ENCODE assay signal across 8 cellular contexts in genomic region chr11:46369458-46370152, GRCh38. TPM values are rescaled to one million over a fixed set of nuclear protein-coding genes. Genes with fewer than 3 reads are reported as not detected.
DNase-seq lines count a peak whose midpoint lies in the region; ATAC-seq and TF ChIP-seq lines count a peak whose summit lies in the region.

No MANE protein-coding gene starts in this region.

- ATAC-seq in GM21360 (IDR thresholded peaks at IDR 0.05; ENCODE audit: unreplicated experiment) (peak; percentile 50), HG03025 (IDR thresholded peaks at IDR 0.05; ENCODE audit: low FRiP score, unreplicated experiment) (no peak)

- peak overlapping the region; percentile 11 for H3K56ac ChIP-seq in mesendoderm (ENCODE audit: low read length)

- H3K79me1 ChIP-seq in mesendoderm (ENCODE audit: low read length): peaks cover 1% of the 10 kb centered on the region

- H3K9me3 Mint-ChIP-seq in Caco-2 (ENCODE audit: unreplicated experiment): no peaks in the 10 kb centered on the region

- WGBS in mesendoderm (ENCODE audit: extremely low coverage, insufficient coverage, low lambda C conversion rate): no CpG with 5 or more reads among the region's 25 CpGs

- POLR2A ChIA-PET in Caco-2 (lab: Charles Lee): no interaction called here

- H3K36me3 ChIP-seq in Caco-2 (ENCODE audit: control insufficient read depth, insufficient read depth, low read length) (peaks cover 5% of the 10 kb centered on the region), mesendoderm (ENCODE audit: control insufficient read depth, insufficient read depth, low read length) (no peaks in the 10 kb centered on the region), vagina (peaks cover 0 to 37% of the 10 kb centered on the region in 2 donors)

- H3K9me3 ChIP-seq in Caco-2: no peaks in the 10 kb centered on the region
- no peaks in the 10 kb centered on the region for H3K9me3 ChIP-seq in vagina

- BruUV-seq in Caco-2 (replicated peaks; lab: Mats Ljungman, UMichigan): no TSS peak

- H3K4ac ChIP-seq in mesendoderm (ENCODE audit: low read depth, low read length): no peak overlapping the region

- H3K4me3 ChIP-seq in Caco-2 (ENCODE audit: low read depth, low read length): no peak overlapping the region
- H3K4me3 ChIP-seq in WI38 (ENCODE audit: low read depth, low read length): no peak overlapping the region
- H3K4me3 ChIP-seq in mesendoderm (ENCODE audit: low read length): no peak overlapping the region
- H3K4me3 ChIP-seq in vagina: no peak overlapping the region

- H2BK15ac ChIP-seq in mesendoderm (replicated peaks; ENCODE audit: low read depth): no peak overlapping the region

- CTCF ChIA-PET in Caco-2 (lab: Charles Lee): interaction anchor here (1.4 to 1.8 kb wide), 2 partner anchors 17 to 22 kb away, joined by 4 to 8 read pairs; partner anchors contain the start of gene CHRM4

- H2BK5ac ChIP-seq in mesendoderm (ENCODE audit: low read length): no peak overlapping the region

- no peak overlapping the region for H2AK5ac ChIP-seq in mesendoderm (ENCODE audit: low read length)

- no peak overlapping the region for H4K5ac ChIP-seq in mesendoderm (ENCODE audit: low read length)

- no peak overlapping the region for H3K9ac ChIP-seq in mesendoderm (ENCODE audit: low read length)

- intact Hi-C loops in Caco-2 (cut with micrococcal nuclease; ENCODE audit: unreplicated experiment): loop anchor here (1.0 to 5.0 kb wide), 2 partner anchors 23 to 127 kb away; no protein-coding TSS in a partner anchor
- intact Hi-C loops in vagina (cut with DNase I): no loop called here

- H2BK120ac ChIP-seq in mesendoderm (ENCODE audit: low read depth, low read length): no peak overlapping the region

- TF ChIP-seq CTCF in Caco-2 (IDR thresholded peaks at IDR 0.05; ENCODE audit: insufficient read depth in 1 of 2, low read depth in 1 of 2, low read length in 1 of 2, severe bottlenecking in 1 of 2, unreplicated experiment in 1 of 2) (peak; percentile 96 to 98), WI38 (IDR thresholded peaks at IDR 0.05; ENCODE audit: low read depth, low read length) (peak; percentile 98), vagina (IDR thresholded peaks at IDR 0.05) (peak in 2 of 3 experiments; percentile 63 to 64)

- peak; percentile 79 to 80 for DNase-seq in Caco-2
- peak; percentile 63 for DNase-seq in MV-4-11 (lab: John Stamatoyannopoulos, UW)
- DNase-seq in dedifferentiated amniotic fluid mesenchymal stem cell (ENCODE audit: extremely low spot score): peak; percentile 55
- peak; percentile 94 for DNase-seq in mesendoderm
- DNase-seq in vagina (ENCODE audit: extremely low spot score in 2 of 2): no peak

- no peak overlapping the region for H3K4me2 ChIP-seq in mesendoderm (ENCODE audit: low read length)

- no peaks in the 10 kb centered on the region for H3K79me2 ChIP-seq in mesendoderm (ENCODE audit: control insufficient read depth, insufficient read depth, low read length)

- H3K36me3 Mint-ChIP-seq in Caco-2 (ENCODE audit: insufficient read depth, unreplicated experiment): peaks cover 43% of the 10 kb centered on the region

- H3K4me1 ChIP-seq in Caco-2 (peaks cover 6% of the 10 kb centered on the region; the same call in 1 of the 2 replicates), mesendoderm (ENCODE audit: control insufficient read depth, low read depth, low read length) (no peaks in the 10 kb centered on the region), vagina (peaks cover 15% of the 10 kb centered on the region)

- no peak overlapping the region for H3K27ac ChIP-seq in mesendoderm (ENCODE audit: low read depth, low read length)
- no peak overlapping the region for H3K27ac ChIP-seq in vagina

- H3K18ac ChIP-seq in mesendoderm (ENCODE audit: low read length): no peak overlapping the region

- H3K4me1 Mint-ChIP-seq in Caco-2 (ENCODE audit: low read depth, unreplicated experiment): no peaks in the 10 kb centered on the region

- no peak for TF ChIP-seq POLR2A in vagina (IDR thresholded peaks at IDR 0.05)

- H3K27ac Mint-ChIP-seq in Caco-2 (ENCODE audit: unreplicated experiment): no peak overlapping the region

- no peak overlapping the region for H3K4me3 Mint-ChIP-seq in Caco-2 (ENCODE audit: unreplicated experiment)

- H4K8ac ChIP-seq in mesendoderm (ENCODE audit: low read depth, low read length): no peak overlapping the region

- H3K23ac ChIP-seq in mesendoderm (ENCODE audit: low read length): no peak overlapping the region

- H3K27me3 Mint-ChIP-seq in Caco-2 (ENCODE audit: insufficient read depth, unreplicated experiment): no peaks in the 10 kb centered on the region

- H3K27me3 ChIP-seq in Caco-2 (replicated peaks; ENCODE audit: control insufficient read depth, insufficient read depth, low read length) (no peaks in the 10 kb centered on the region), mesendoderm (ENCODE audit: insufficient read depth, low read length, poor library complexity) (no peaks in the 10 kb centered on the region), vagina (no peaks in the 10 kb centered on the region)

RNA-seq across cellular contexts. Expression of gene MDK, which starts 11.9 kb away (rescaled TPM):
- 601 and 699 TPM in 2 replicates for total RNA-seq in Caco-2 (2022)
- polyA plus RNA-seq in mesendoderm (2013, experiment 1 of 2): 371 TPM
- 374 TPM for polyA plus RNA-seq in mesendoderm (2013, experiment 2 of 2)
- 142 TPM for total RNA-seq in vagina

RNA-seq across cellular contexts. Expression of gene CHRM4, which starts 22.0 kb away (rescaled TPM):
- total RNA-seq in Caco-2 (2022): 0.27 and 0.28 TPM in 2 replicates
- polyA plus RNA-seq in mesendoderm (2013, experiment 1 of 2): 0.14 TPM
- 0.15 TPM for polyA plus RNA-seq in mesendoderm (2013, experiment 2 of 2)
- total RNA-seq in vagina: not detected

RNA-seq across cellular contexts. Expression of gene DGKZ, which starts 22.3 kb away (rescaled TPM):
- total RNA-seq in Caco-2 (2022) (59.3 and 59.5 TPM in 2 replicates), vagina (78.8 TPM)
- 67.4 TPM for polyA plus RNA-seq in mesendoderm (2013, experiment 1 of 2)
- 62.6 TPM for polyA plus RNA-seq in mesendoderm (2013, experiment 2 of 2)

Comparison
In these comparisons a context has a peak if more than half of its experiments do, and no peak if none do; other contexts are left out.
1. DNase-seq: peak in Caco-2 (2 of 2), MV-4-11 (single experiment), dedifferentiated amniotic fluid mesenchymal stem cell (single experiment) and mesendoderm (single experiment); none in vagina (0 of 2).
2. Peak in every context shown above with its lines, with median percentiles within 50 percentile points of each other: CTCF ChIP-seq.